1 cellular context compared by ENCODE assay signal in genomic region chr1:162070094-162070748, GRCh38.
TF ChIP-seq lines count a peak whose summit lies in the region.

No MANE protein-coding gene starts in this region.

TF ChIP-seq in HCT116, 20 proteins besides CTCF, POLR2A, EP300 and RAD21 (continued from another document):
- 0 out of 2 replicates have a peak, but pooled peaks have one; percentile 36 for TF ChIP-seq ZFX (IDR thresholded peaks at IDR 0.05)
- TF ChIP-seq, protein P1, sequence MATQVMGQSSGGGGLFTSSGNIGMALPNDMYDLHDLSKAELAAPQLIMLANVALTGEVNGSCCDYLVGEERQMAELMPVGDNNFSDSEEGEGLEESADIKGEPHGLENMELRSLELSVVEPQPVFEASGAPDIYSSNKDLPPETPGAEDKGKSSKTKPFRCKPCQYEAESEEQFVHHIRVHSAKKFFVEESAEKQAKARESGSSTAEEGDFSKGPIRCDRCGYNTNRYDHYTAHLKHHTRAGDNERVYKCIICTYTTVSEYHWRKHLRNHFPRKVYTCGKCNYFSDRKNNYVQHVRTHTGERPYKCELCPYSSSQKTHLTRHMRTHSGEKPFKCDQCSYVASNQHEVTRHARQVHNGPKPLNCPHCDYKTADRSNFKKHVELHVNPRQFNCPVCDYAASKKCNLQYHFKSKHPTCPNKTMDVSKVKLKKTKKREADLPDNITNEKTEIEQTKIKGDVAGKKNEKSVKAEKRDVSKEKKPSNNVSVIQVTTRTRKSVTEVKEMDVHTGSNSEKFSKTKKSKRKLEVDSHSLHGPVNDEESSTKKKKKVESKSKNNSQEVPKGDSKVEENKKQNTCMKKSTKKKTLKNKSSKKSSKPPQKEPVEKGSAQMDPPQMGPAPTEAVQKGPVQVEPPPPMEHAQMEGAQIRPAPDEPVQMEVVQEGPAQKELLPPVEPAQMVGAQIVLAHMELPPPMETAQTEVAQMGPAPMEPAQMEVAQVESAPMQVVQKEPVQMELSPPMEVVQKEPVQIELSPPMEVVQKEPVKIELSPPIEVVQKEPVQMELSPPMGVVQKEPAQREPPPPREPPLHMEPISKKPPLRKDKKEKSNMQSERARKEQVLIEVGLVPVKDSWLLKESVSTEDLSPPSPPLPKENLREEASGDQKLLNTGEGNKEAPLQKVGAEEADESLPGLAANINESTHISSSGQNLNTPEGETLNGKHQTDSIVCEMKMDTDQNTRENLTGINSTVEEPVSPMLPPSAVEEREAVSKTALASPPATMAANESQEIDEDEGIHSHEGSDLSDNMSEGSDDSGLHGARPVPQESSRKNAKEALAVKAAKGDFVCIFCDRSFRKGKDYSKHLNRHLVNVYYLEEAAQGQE (IDR thresholded peaks at IDR 0.05; ENCODE audit: low read depth) = no peak
- TF ChIP-seq JUND (IDR thresholded peaks at IDR 0.05) = no peak
- TF ChIP-seq, protein P2, sequence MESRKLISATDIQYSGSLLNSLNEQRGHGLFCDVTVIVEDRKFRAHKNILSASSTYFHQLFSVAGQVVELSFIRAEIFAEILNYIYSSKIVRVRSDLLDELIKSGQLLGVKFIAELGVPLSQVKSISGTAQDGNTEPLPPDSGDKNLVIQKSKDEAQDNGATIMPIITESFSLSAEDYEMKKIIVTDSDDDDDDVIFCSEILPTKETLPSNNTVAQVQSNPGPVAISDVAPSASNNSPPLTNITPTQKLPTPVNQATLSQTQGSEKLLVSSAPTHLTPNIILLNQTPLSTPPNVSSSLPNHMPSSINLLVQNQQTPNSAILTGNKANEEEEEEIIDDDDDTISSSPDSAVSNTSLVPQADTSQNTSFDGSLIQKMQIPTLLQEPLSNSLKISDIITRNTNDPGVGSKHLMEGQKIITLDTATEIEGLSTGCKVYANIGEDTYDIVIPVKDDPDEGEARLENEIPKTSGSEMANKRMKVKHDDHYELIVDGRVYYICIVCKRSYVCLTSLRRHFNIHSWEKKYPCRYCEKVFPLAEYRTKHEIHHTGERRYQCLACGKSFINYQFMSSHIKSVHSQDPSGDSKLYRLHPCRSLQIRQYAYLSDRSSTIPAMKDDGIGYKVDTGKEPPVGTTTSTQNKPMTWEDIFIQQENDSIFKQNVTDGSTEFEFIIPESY (IDR thresholded peaks at IDR 0.05; ENCODE audit: extremely low read depth, insufficient replicate concordance, low read length) = no peak
- no peak for TF ChIP-seq TCF7L2 (IDR thresholded peaks at IDR 0.05; ENCODE audit: borderline replicate concordance, extremely low read depth, insufficient read depth, insufficient read length)
